21 cellular contexts compared by ENCODE assay signal in the genomic region with DNA sequence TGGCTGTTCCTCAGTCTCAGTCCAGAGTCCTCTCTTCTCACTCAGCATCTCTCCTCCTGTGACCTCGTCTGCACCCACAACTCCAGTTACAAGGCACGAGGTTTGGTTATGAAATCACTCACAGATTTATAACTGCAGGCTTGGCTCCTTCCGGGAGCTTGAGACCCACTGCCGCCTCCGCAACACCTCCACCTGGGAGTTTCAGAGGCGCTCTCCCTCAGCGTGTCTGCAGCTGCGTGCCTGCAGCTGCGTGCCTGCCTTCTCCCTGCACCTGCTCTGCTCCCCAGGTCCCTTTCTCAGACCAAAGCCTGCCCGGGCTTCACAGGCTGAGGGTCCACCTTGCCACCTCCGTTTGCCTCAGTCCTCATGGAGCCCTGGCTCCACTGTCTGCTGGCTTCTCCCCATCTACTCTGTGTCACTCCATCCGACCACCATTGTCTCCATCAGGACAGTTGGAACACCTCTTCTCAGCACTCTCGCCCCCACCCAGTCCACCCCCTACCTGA. TPM values are rescaled to one million over a fixed set of nuclear protein-coding genes. Genes with fewer than 3 reads are reported as not detected.
DNase-seq lines count a peak whose midpoint lies in the region; ATAC-seq, FAIRE-seq and TF ChIP-seq lines count a peak whose summit lies in the region.
"Had no signal": no experiment of that assay in that cellular context is flagged by ENCODE, and none has a peak within 500 bp of the region (broad histone marks: within the 10 kb centered on the region; RNA-seq: fewer than 3 reads in every experiment).

No MANE protein-coding gene starts in this region.

- peak overlapping the region; percentile 69 for H3K27ac Mint-ChIP-seq in T-helper 17 cell

- peaks cover 6% of the 10 kb centered on the region for H3K4me1 Mint-ChIP-seq in T-helper 17 cell
- H3K4me1 Mint-ChIP-seq: IgD-negative memory B cell had no signal

- peak; percentile 37 for ATAC-seq in Right ventricle myocardium inferior
- ATAC-seq in left cardiac atrium: no peak
- ATAC-seq in T-helper 17 cell: no peak
- ATAC-seq in upper lobe of right lung: no peak
- ATAC-seq: HCT116 had no signal

- H3K9ac ChIP-seq in kidney (ENCODE audit: low read length in 2 of 2): no peak overlapping the region

- H3K9me3 ChIP-seq in T-helper 17 cell (ENCODE audit: control insufficient read depth, low read length, poor library complexity, severe bottlenecking) (no peaks in the 10 kb centered on the region), kidney (ENCODE audit: control insufficient read depth in 1 of 2, low read length in 2 of 2) (peaks cover 0 to 7% of the 10 kb centered on the region in 2 donors), upper lobe of right lung (no peaks in the 10 kb centered on the region)

- no peaks in the 10 kb centered on the region for H3K27me3 ChIP-seq in upper lobe of right lung

- H3K4me1 ChIP-seq in kidney (ENCODE audit: control insufficient read depth in 1 of 2, insufficient read depth in 1 of 2, low read depth in 1 of 2, low read length in 2 of 2): no peaks in the 10 kb centered on the region
- H3K4me1 ChIP-seq in upper lobe of right lung: no peaks in the 10 kb centered on the region

- intact Hi-C loops in Right ventricle myocardium inferior (cut with DNase I) (no loop called here), left cardiac atrium (cut with DNase I) (no loop called here), kidney (cut with DNase I) (no loop called here), upper lobe of right lung (cut with DNase I) (no loop called here)

- H3K36me3 Mint-ChIP-seq in T-helper 17 cell (ENCODE audit: low read depth): peaks cover 3% of the 10 kb centered on the region
- H3K36me3 Mint-ChIP-seq: IgD-negative memory B cell had no signal

- H3K36me3 ChIP-seq in kidney (ENCODE audit: control insufficient read depth in 1 of 2, insufficient read depth in 2 of 2, low read length in 2 of 2): no peaks in the 10 kb centered on the region
- H3K36me3 ChIP-seq in upper lobe of right lung: no peaks in the 10 kb centered on the region

- FAIRE-seq in kidney (lab: Jason Lieb, UNC) (no peak), frontal cortex (lab: Jason Lieb, UNC) (no peak)
- FAIRE-seq: RCC 7860, TTC549 had no signal

- DNase-seq in Right ventricle myocardium inferior (ENCODE audit: missing footprints) (no peak), left cardiac atrium (no peak), T-helper 17 cell (no peak), kidney (peak; percentile 27), upper lobe of right lung (peak; percentile 57), GM13976 (ENCODE audit: low spot score) (no peak), frontal cortex (ENCODE audit: low spot score in 2 of 2) (no peak), NCI-H2029 (lab: John Stamatoyannopoulos, UW) (no peak)
- DNase-seq: activated T-cell treated with anti-CD3 and anti-CD28 coated beads, Interleukin-2, amount 50 U/mL, for 1 hour; COR-L47; NCI-H748 treated with DMSO at 0.1 percent for 48 hours; stimulated activated CD4-positive, alpha-beta T cell treated with anti-CD3 and anti-CD28 coated beads, Interleukin-2, amount 100 ng/mL, for 48 hours; substantia nigra had no signal

- H3K27ac ChIP-seq in kidney (ENCODE audit: low read depth in 2 of 2, low read length in 2 of 2) (no peak overlapping the region), upper lobe of right lung (no peak overlapping the region)
- H3K27ac ChIP-seq: HL-60 had no signal

- no peaks in the 10 kb centered on the region for H3K27me3 Mint-ChIP-seq in T-helper 17 cell

- H3K4me3 Mint-ChIP-seq in T-helper 17 cell: no peak overlapping the region
- H3K4me3 Mint-ChIP-seq: IgD-negative memory B cell had no signal

- no peak overlapping the region for H3K4me3 ChIP-seq in kidney (ENCODE audit: low read length in 2 of 2)
- no peak overlapping the region for H3K4me3 ChIP-seq in upper lobe of right lung

- TF ChIP-seq CTCF in kidney (IDR thresholded peaks at IDR 0.05; ENCODE audit: borderline replicate concordance, extremely low read depth, insufficient read depth) (no peak), upper lobe of right lung (IDR thresholded peaks at IDR 0.05) (no peak), GM13976 (IDR thresholded peaks at IDR 0.05; ENCODE audit: borderline replicate concordance, control extremely low read depth, extremely low read depth, insufficient read depth, missing control alignments) (no peak)

- in situ Hi-C loops in GM13976 (cut with MboI; ENCODE audit: low sequenced_read_pairs, unreplicated experiment): no loop called here

RNA-seq across cellular contexts. Expression of gene HRH2, which starts 51.5 kb away (rescaled TPM):
- total RNA-seq in Right ventricle myocardium inferior (46.6 TPM), left cardiac atrium (10 to 100 TPM; 20.0 to 24.3 TPM), T-helper 17 cell (1 to 10 TPM; 2.8 to 4.9 TPM), kidney (10.6 TPM), upper lobe of right lung (8.2 TPM), frontal cortex (3.3 TPM)
- 1.9 TPM for polyA plus RNA-seq in kidney (ENCODE audit: insufficient read depth, low read depth, low replicate concordance)
- total RNA-seq: lung microvascular endothelial cell, myocyte, osteocyte had no signal

Comparison
In these comparisons a context has a peak if more than half of its experiments do, and no peak if none do; other contexts are left out.
1. DNase-seq: peak in kidney (single experiment) and upper lobe of right lung (single experiment); none in Right ventricle myocardium inferior (single experiment), left cardiac atrium (single experiment), T-helper 17 cell (0 of 3), GM13976 (single experiment), frontal cortex (0 of 2) and NCI-H2029 (single experiment).